ENCODE assay signal across 26 cellular contexts in the genomic region with DNA sequence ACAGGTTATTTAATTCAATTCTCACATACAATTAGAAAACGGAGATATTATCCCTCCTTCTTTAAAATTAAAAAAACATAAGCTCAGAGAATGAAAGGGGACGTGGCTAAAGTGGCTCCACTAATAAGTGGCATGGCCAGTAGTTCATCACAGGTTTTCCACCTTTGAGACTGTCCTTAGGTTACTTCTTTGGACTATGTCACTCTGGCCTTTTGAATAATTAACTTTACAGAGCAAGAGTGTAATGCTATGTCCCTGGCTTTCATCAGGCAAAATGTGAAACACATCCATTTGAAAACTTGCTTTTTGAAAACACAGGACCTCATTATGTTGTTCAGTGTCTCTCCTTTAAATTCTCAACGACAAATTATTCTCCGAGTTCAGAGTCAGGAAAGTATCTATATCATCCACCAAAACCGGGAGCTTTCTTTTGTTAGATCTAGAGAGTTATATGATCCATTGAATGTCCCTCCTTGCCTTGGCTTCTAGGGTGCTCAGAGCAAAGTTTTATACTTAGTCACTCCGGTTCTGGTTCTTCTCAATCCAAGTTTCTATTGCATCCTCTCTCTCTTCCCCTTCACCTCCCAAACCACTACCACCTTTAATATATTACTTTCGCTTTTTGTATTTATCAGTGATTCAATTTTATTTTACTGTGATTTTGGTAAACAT.
"Had no signal": no experiment of that assay in that cellular context is flagged by ENCODE, and none has a peak within 500 bp of the region (broad histone marks: within the 10 kb centered on the region; RNA-seq: fewer than 3 reads in every experiment).

No MANE protein-coding gene starts in this region.

- H3K9me3 ChIP-seq: tibial artery had no signal

- H3K4me3 Mint-ChIP-seq: activated CD8-positive, alpha-beta T cell treated with anti-CD3 and anti-CD28 coated beads, Interleukin-2, amount 10 ng/mL, durations not matched to agents 7 days and 5 days; activated naive CD8-positive, alpha-beta T cell treated with anti-CD3 and anti-CD28 coated beads, Interleukin-2, amount 10 ng/mL, durations not matched to agents 7 days and 5 days; dendritic cell treated with granulocyte-macrophage colony-stimulating factor and Interleukin-4, amounts not matched to agents 40 ng/mL and 50 ng/mL, for 4 days; immature natural killer cell; naive thymus-derived CD4-positive, alpha-beta T cell; neural crest cell had no signal

- ATAC-seq: activated CD8-positive, alpha-beta T cell treated with anti-CD3 and anti-CD28 coated beads, Interleukin-2, amount 10 ng/mL, durations not matched to agents 7 days and 5 days; foreskin keratinocyte; left ventricle myocardium superior; naive thymus-derived CD4-positive, alpha-beta T cell; sciatic nerve; SK-N-SH treated with all-trans-retinoic acid at 6 μM for 48 hours; stimulated activated naive CD8-positive, alpha-beta T cell treated with anti-CD3 and anti-CD28 coated beads, Interleukin-15, Interleukin-2, amounts not matched to agents 100 U/mL and 50 U/mL, for 24 hours had no signal

- H3K4me3 ChIP-seq: smooth muscle cell, tibial artery had no signal

- H3K4me1 ChIP-seq: foreskin keratinocyte, tibial artery had no signal

- H3K27ac Mint-ChIP-seq: activated CD8-positive, alpha-beta T cell treated with anti-CD3 and anti-CD28 coated beads, Interleukin-2, amount 10 ng/mL, durations not matched to agents 7 days and 5 days; activated naive CD8-positive, alpha-beta T cell treated with anti-CD3 and anti-CD28 coated beads, Interleukin-2, amount 10 ng/mL, durations not matched to agents 7 days and 5 days; dendritic cell treated with granulocyte-macrophage colony-stimulating factor and Interleukin-4, amounts not matched to agents 40 ng/mL and 50 ng/mL, for 4 days had no signal

- H3K27me3 ChIP-seq: foreskin keratinocyte, tibial artery had no signal

- H3K36me3 Mint-ChIP-seq: immature natural killer cell had no signal

- H3K27ac ChIP-seq: foreskin keratinocyte, tibial artery had no signal

- DNase-seq: activated CD4-positive, alpha-beta T cell treated with anti-CD3 and anti-CD28 coated beads for 1 hour; activated CD4-positive, alpha-beta T cell treated with anti-CD3 and anti-CD28 coated beads, Interleukin-2, amount 50 U/mL, for 1 hour; activated CD8-positive, alpha-beta T cell treated with anti-CD3 and anti-CD28 coated beads, Interleukin-2, amount 10 ng/mL, durations not matched to agents 7 days and 5 days; activated gamma-delta T cell treated with Interleukin-2 at 50 U/mL for 16 hours; activated naive CD8-positive, alpha-beta T cell treated with anti-CD3 and anti-CD28 coated beads, Interleukin-2, amount 10 ng/mL, durations not matched to agents 7 days and 5 days; activated T-cell treated with anti-CD3 and anti-CD28 coated beads, Interleukin-2, amount 50 U/mL, for 1 hour; amygdala; effector CD4-positive, alpha-beta T cell; erythroblast; foreskin keratinocyte; immature natural killer cell; kidney glomerular epithelial cell; left ventricle myocardium superior; mesenchymal stem cell; naive thymus-derived CD4-positive, alpha-beta T cell; occipital lobe; posterior cingulate gyrus; stimulated activated CD4-positive, alpha-beta T cell treated with anti-CD3 and anti-CD28 coated beads, Interleukin-15, amount 100 ng/mL, for 24 hours; stimulated activated CD4-positive, alpha-beta T cell treated with anti-CD3 and anti-CD28 coated beads, Interleukin-2, amount 100 ng/mL, for 48 hours; stimulated activated naive CD8-positive, alpha-beta T cell treated with anti-CD3 and anti-CD28 coated beads, Interleukin-15, Interleukin-2, amounts not matched to agents 100 U/mL and 50 U/mL, for 24 hours; tibial artery had no signal

- H3K27me3 Mint-ChIP-seq: activated naive CD8-positive, alpha-beta T cell treated with anti-CD3 and anti-CD28 coated beads, Interleukin-2, amount 10 ng/mL, durations not matched to agents 7 days and 5 days; dendritic cell treated with granulocyte-macrophage colony-stimulating factor and Interleukin-4, amounts not matched to agents 40 ng/mL and 50 ng/mL, for 4 days; naive thymus-derived CD4-positive, alpha-beta T cell had no signal

- H3K9me3 Mint-ChIP-seq: activated naive CD8-positive, alpha-beta T cell treated with anti-CD3 and anti-CD28 coated beads, Interleukin-2, amount 10 ng/mL, durations not matched to agents 7 days and 5 days; immature natural killer cell had no signal

- H3K36me3 ChIP-seq: tibial artery had no signal
